ENCODE assay signal across 1 cellular context in the genomic region with DNA sequence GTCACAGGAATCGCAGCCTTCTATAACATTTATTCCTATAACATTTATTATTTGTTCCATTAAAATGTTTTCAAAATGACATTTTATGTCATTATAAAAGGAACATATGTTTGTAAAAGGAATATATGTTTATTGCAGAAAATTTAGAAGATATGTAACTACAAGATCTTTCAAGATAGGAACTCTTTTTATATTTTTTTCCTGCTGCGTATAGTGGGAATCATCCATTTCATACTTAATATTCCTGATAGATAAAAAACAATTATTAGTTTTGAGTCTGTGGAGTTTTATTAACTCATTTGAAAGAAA.
TF ChIP-seq lines count a peak whose summit lies in the region.

No MANE protein-coding gene starts in this region.

TF ChIP-seq in K562, 482 proteins besides CTCF, POLR2A, EP300 and RAD21 (continued from another document and continues in another):
- no peak for TF ChIP-seq PBX2 (CRISPR knock-in tag; IDR thresholded peaks at IDR 0.05; ENCODE audit: low read depth)
- TF ChIP-seq PBX2 (tag; conservative IDR thresholded peaks at IDR 0.05; ENCODE audit: low read depth), result no peak
- TF ChIP-seq PYGO2 (tag; IDR thresholded peaks at IDR 0.05), result no peak
- TF ChIP-seq, protein P1, sequence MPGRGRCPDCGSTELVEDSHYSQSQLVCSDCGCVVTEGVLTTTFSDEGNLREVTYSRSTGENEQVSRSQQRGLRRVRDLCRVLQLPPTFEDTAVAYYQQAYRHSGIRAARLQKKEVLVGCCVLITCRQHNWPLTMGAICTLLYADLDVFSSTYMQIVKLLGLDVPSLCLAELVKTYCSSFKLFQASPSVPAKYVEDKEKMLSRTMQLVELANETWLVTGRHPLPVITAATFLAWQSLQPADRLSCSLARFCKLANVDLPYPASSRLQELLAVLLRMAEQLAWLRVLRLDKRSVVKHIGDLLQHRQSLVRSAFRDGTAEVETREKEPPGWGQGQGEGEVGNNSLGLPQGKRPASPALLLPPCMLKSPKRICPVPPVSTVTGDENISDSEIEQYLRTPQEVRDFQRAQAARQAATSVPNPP (IDR thresholded peaks at IDR 0.05; ENCODE audit: borderline replicate concordance, insufficient read depth, insufficient read length), result no peak
- TF ChIP-seq, protein P2, sequence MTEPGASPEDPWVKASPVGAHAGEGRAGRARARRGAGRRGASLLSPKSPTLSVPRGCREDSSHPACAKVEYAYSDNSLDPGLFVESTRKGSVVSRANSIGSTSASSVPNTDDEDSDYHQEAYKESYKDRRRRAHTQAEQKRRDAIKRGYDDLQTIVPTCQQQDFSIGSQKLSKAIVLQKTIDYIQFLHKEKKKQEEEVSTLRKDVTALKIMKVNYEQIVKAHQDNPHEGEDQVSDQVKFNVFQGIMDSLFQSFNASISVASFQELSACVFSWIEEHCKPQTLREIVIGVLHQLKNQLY (CRISPR knock-in tag; conservative IDR thresholded peaks at IDR 0.05), result no peak
- TF ChIP-seq FUS (optimal IDR thresholded peaks at IDR 0.05; ENCODE audit: low read depth, low read length), result no peak
- no peak for TF ChIP-seq PHF8 (IDR thresholded peaks at IDR 0.05; ENCODE audit: borderline replicate concordance, low read length)
- no peak for TF ChIP-seq CBX2 (IDR thresholded peaks at IDR 0.05; ENCODE audit: insufficient read depth, low read length, poor library complexity, severe bottlenecking)
- TF ChIP-seq YY1 (IDR thresholded peaks at IDR 0.05; ENCODE audit: borderline replicate concordance in 1 of 3, control insufficient read depth in 1 of 3, extremely low read depth in 1 of 3, insufficient read depth in 3 of 3, insufficient read length in 1 of 3, insufficient replicate concordance in 2 of 3, low read depth in 1 of 3, low read length in 2 of 3), result no peak
- TF ChIP-seq, protein P3, sequence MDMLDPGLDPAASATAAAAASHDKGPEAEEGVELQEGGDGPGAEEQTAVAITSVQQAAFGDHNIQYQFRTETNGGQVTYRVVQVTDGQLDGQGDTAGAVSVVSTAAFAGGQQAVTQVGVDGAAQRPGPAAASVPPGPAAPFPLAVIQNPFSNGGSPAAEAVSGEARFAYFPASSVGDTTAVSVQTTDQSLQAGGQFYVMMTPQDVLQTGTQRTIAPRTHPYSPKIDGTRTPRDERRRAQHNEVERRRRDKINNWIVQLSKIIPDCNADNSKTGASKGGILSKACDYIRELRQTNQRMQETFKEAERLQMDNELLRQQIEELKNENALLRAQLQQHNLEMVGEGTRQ (CRISPR knock-in tag; IDR thresholded peaks at IDR 0.05), result no peak
- TF ChIP-seq SETDB1 (IDR thresholded peaks at IDR 0.05; ENCODE audit: low read length), result no peak
- no peak for TF ChIP-seq SRSF3 (IDR thresholded peaks at IDR 0.05; ENCODE audit: insufficient read depth, low read length)
- no peak for TF ChIP-seq POLR2G (IDR thresholded peaks at IDR 0.05; ENCODE audit: low read depth, low read length)
- peak in 1 of 2 experiments; percentile 4; a peak in 1 of 4 replicates for TF ChIP-seq KDM1A (IDR thresholded peaks at IDR 0.05)
- TF ChIP-seq CHD1 (IDR thresholded peaks at IDR 0.05; ENCODE audit: low read length), result no peak
- TF ChIP-seq ZKSCAN8 (CRISPR knock-in tag; IDR thresholded peaks at IDR 0.05), result no peak
- TF ChIP-seq, protein P4, sequence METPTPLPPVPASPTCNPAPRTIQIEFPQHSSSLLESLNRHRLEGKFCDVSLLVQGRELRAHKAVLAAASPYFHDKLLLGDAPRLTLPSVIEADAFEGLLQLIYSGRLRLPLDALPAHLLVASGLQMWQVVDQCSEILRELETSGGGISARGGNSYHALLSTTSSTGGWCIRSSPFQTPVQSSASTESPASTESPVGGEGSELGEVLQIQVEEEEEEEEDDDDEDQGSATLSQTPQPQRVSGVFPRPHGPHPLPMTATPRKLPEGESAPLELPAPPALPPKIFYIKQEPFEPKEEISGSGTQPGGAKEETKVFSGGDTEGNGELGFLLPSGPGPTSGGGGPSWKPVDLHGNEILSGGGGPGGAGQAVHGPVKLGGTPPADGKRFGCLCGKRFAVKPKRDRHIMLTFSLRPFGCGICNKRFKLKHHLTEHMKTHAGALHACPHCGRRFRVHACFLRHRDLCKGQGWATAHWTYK (CRISPR knock-in tag; IDR thresholded peaks at IDR 0.05), result no peak
- TF ChIP-seq ZBTB11 (CRISPR knock-in tag; IDR thresholded peaks at IDR 0.05), result peak in 1 of 3 experiments; percentile 53; a peak in 1 of 6 replicates
- no peak for TF ChIP-seq FIP1L1 (IDR thresholded peaks at IDR 0.05; ENCODE audit: low read depth, low read length, poor library complexity, severe bottlenecking)
- TF ChIP-seq ZNF830 (CRISPR knock-in tag; IDR thresholded peaks at IDR 0.05), result no peak
- TF ChIP-seq, protein P5, sequence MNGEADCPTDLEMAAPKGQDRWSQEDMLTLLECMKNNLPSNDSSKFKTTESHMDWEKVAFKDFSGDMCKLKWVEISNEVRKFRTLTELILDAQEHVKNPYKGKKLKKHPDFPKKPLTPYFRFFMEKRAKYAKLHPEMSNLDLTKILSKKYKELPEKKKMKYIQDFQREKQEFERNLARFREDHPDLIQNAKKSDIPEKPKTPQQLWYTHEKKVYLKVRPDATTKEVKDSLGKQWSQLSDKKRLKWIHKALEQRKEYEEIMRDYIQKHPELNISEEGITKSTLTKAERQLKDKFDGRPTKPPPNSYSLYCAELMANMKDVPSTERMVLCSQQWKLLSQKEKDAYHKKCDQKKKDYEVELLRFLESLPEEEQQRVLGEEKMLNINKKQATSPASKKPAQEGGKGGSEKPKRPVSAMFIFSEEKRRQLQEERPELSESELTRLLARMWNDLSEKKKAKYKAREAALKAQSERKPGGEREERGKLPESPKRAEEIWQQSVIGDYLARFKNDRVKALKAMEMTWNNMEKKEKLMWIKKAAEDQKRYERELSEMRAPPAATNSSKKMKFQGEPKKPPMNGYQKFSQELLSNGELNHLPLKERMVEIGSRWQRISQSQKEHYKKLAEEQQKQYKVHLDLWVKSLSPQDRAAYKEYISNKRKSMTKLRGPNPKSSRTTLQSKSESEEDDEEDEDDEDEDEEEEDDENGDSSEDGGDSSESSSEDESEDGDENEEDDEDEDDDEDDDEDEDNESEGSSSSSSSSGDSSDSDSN (IDR thresholded peaks at IDR 0.05; ENCODE audit: borderline replicate concordance in 1 of 2, low read depth in 2 of 2, low read length in 2 of 2), result 0 out of 4 replicates have a peak, but pooled peaks of 1 of the 2 experiments have one; percentile 18
- no peak for TF ChIP-seq NFATC3 (IDR thresholded peaks at IDR 0.05)
- no peak for TF ChIP-seq PPARD (CRISPR knock-in tag; IDR thresholded peaks at IDR 0.05)
- no peak for TF ChIP-seq RFX7 (CRISPR knock-in tag; IDR thresholded peaks at IDR 0.05)
- TF ChIP-seq TGIF2 (CRISPR knock-in tag; IDR thresholded peaks at IDR 0.05), result no peak
- peak; percentile 55; the same call in 1 of the 2 replicates for TF ChIP-seq POLR2H (tag; IDR thresholded peaks at IDR 0.05; ENCODE audit: low read depth)
- no peak for TF ChIP-seq ZNF408 (CRISPR knock-in tag; IDR thresholded peaks at IDR 0.05; ENCODE audit: low read depth)
- no peak for TF ChIP-seq GTF3C2 (IDR thresholded peaks at IDR 0.05; ENCODE audit: borderline replicate concordance, extremely low read depth, insufficient read length)
- no peak for TF ChIP-seq CCNT2 (IDR thresholded peaks at IDR 0.05; ENCODE audit: borderline replicate concordance, extremely low read depth, insufficient read length, low read depth, low read length)
- no peak for TF ChIP-seq RFX1 (IDR thresholded peaks at IDR 0.05)
- TF ChIP-seq ESRRB (CRISPR knock-in tag; IDR thresholded peaks at IDR 0.05; ENCODE audit: borderline replicate concordance), result no peak
- no peak for TF ChIP-seq ZBTB12 (CRISPR knock-in tag; IDR thresholded peaks at IDR 0.05)
- no peak for TF ChIP-seq ZBTB2 (IDR thresholded peaks at IDR 0.05)
- 0 out of 2 replicates have a peak, but pooled peaks have one; percentile 15 for TF ChIP-seq ZFX (CRISPR knock-in tag; IDR thresholded peaks at IDR 0.05)
